ENCODE assay signal across 9 cellular contexts in the genomic region with DNA sequence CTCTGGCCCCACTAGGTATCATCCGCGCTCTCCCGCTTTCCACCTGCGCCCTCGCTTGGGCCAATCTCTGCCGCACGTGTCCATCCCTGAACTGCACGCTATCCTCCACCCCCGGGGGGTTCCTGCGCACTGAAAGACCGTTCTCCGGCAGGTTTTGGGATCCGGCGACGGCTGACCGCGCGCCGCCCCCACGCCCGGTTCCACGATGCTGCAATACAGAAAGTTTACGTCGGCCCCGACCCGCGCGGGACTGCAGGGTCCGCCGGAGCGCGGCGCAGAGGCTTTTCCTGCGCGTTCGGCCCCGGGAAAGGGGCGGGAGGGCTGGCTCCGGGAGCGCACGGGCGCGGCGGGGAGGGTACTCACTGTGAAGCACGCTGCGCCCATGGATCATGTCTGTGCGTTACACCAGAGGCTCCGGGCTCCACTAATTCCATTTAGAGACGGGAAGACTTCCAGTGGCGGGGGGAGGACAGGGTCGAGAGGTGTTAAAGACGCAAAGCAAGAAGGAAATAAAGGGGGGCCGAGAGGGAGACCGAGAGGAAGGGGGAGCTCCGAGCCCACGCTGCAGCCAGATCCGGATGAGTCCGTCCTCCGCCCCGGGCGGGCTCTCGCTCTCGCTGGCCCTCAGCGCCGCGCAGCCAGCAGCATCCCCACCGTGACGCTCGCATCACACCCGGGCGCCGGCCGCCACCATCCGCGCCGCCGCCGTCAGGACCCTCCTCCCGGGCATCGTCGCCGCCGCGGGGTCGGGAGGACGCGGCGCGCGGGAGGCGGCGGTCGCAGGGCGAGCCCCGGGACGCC. TPM values are rescaled to one million over a fixed set of nuclear protein-coding genes. Genes with fewer than 3 reads are reported as not detected.
DNase-seq lines count a peak whose midpoint lies in the region; ATAC-seq and TF ChIP-seq lines count a peak whose summit lies in the region.
"Had no signal": no experiment of that assay in that cellular context is flagged by ENCODE, and none has a peak within 500 bp of the region (broad histone marks: within the 10 kb centered on the region; RNA-seq: fewer than 3 reads in every experiment).

No MANE protein-coding gene starts in this region.

- peaks cover 96% of the 10 kb centered on the region for H3K27me3 Mint-ChIP-seq in nephron (ENCODE audit: low read depth)
- H3K27me3 Mint-ChIP-seq in activated naive CD4-positive, alpha-beta T cell treated with anti-CD3 and anti-CD28 coated beads for 36 hours (ENCODE audit: low read depth), result peaks cover 32% of the 10 kb centered on the region

- intact Hi-C loops in activated naive CD4-positive, alpha-beta T cell treated with anti-CD3 and anti-CD28 coated beads for 36 hours (cut with micrococcal nuclease), result no loop called here

- H3K36me3 ChIP-seq in adipocyte (ENCODE audit: control insufficient read depth, insufficient read depth, low read length, severe bottlenecking), result no peaks in the 10 kb centered on the region
- H3K36me3 ChIP-seq: thyroid gland had no signal

- DNase-seq in DMS 273 (lab: John Stamatoyannopoulos, UW; ENCODE audit: unreplicated experiment), result peak; percentile 29
- DNase-seq in adipocyte (ENCODE audit: low read depth), result peak; percentile 61
- DNase-seq in activated CD8-positive, alpha-beta memory T cell treated with anti-CD3 and anti-CD28 coated beads, Interleukin-2, amount 50 U/mL, for 48 hours, result no peak
- no peak for DNase-seq in activated naive CD4-positive, alpha-beta T cell treated with anti-CD3 and anti-CD28 coated beads for 36 hours
- DNase-seq in globus pallidus (ENCODE audit: low spot score), result no peak
- DNase-seq: thyroid gland had no signal

- no peaks in the 10 kb centered on the region for H3K4me1 ChIP-seq in adipocyte (ENCODE audit: control insufficient read depth, insufficient read depth, low read length)
- H3K4me1 ChIP-seq: thyroid gland had no signal

- CTCF ChIA-PET in activated naive CD4-positive, alpha-beta T cell treated with anti-CD3 and anti-CD28 coated beads for 36 hours (lab: Charles Lee), result no interaction called here

- no peaks in the 10 kb centered on the region for H3K9me3 ChIP-seq in adipocyte (ENCODE audit: control insufficient read depth, low read length)
- H3K9me3 ChIP-seq: thyroid gland had no signal

- ATAC-seq in HG03432 (IDR thresholded peaks at IDR 0.05; ENCODE audit: unreplicated experiment), result peak; percentile 29
- ATAC-seq in HG03039 (IDR thresholded peaks at IDR 0.05; ENCODE audit: unreplicated experiment), result no peak

- no peaks in the 10 kb centered on the region for H3K9me3 Mint-ChIP-seq in nephron
- H3K9me3 Mint-ChIP-seq in activated naive CD4-positive, alpha-beta T cell treated with anti-CD3 and anti-CD28 coated beads for 36 hours, result peaks cover 4% of the 10 kb centered on the region

- H3K4me3 ChIP-seq in adipocyte (ENCODE audit: low read length), result no peak overlapping the region
- H3K4me3 ChIP-seq: thyroid gland had no signal

- H3K9ac ChIP-seq in adipocyte (ENCODE audit: low read length), result no peak overlapping the region

- peaks cover 27% of the 10 kb centered on the region for H3K27me3 ChIP-seq in adipocyte (replicated peaks; ENCODE audit: control insufficient read depth, insufficient read depth, low read length)
- H3K27me3 ChIP-seq: thyroid gland had no signal

- H3K27ac Mint-ChIP-seq in nephron, result no peak overlapping the region
- H3K27ac Mint-ChIP-seq in activated naive CD4-positive, alpha-beta T cell treated with anti-CD3 and anti-CD28 coated beads for 36 hours, result no peak overlapping the region

- no peak for TF ChIP-seq CTCF in nephron (IDR thresholded peaks at IDR 0.05; ENCODE audit: unreplicated experiment in 3 of 3)

- H3K36me3 Mint-ChIP-seq in nephron (ENCODE audit: low read depth), result peaks cover 5% of the 10 kb centered on the region
- no peaks in the 10 kb centered on the region for H3K36me3 Mint-ChIP-seq in activated naive CD4-positive, alpha-beta T cell treated with anti-CD3 and anti-CD28 coated beads for 36 hours (ENCODE audit: low read depth)

- no peaks in the 10 kb centered on the region for H3K4me1 Mint-ChIP-seq in nephron
- H3K4me1 Mint-ChIP-seq in activated naive CD4-positive, alpha-beta T cell treated with anti-CD3 and anti-CD28 coated beads for 36 hours (ENCODE audit: low read depth), result peaks cover 5% of the 10 kb centered on the region

- peak overlapping the region; percentile 69 to 91 (median 73) for H3K4me3 Mint-ChIP-seq in nephron
- no peak overlapping the region for H3K4me3 Mint-ChIP-seq in activated naive CD4-positive, alpha-beta T cell treated with anti-CD3 and anti-CD28 coated beads for 36 hours

RNA-seq across cellular contexts. Expression of gene NETO1, which starts 0.7 kb away (rescaled TPM):
- total RNA-seq in activated naive CD4-positive, alpha-beta T cell treated with anti-CD3 and anti-CD28 coated beads for 36 hours, result not detected

Comparison
In these comparisons a context has a peak if more than half of its experiments do, and no peak if none do; other contexts are left out.
1. DNase-seq: peak in DMS 273 (single experiment) and adipocyte (single experiment); none in activated CD8-positive, alpha-beta memory T cell treated with anti-CD3 and anti-CD28 coated beads, Interleukin-2, amount 50 U/mL, for 48 hours (single experiment), activated naive CD4-positive, alpha-beta T cell treated with anti-CD3 and anti-CD28 coated beads for 36 hours (single experiment) and globus pallidus (single experiment).